In the genomic region with DNA sequence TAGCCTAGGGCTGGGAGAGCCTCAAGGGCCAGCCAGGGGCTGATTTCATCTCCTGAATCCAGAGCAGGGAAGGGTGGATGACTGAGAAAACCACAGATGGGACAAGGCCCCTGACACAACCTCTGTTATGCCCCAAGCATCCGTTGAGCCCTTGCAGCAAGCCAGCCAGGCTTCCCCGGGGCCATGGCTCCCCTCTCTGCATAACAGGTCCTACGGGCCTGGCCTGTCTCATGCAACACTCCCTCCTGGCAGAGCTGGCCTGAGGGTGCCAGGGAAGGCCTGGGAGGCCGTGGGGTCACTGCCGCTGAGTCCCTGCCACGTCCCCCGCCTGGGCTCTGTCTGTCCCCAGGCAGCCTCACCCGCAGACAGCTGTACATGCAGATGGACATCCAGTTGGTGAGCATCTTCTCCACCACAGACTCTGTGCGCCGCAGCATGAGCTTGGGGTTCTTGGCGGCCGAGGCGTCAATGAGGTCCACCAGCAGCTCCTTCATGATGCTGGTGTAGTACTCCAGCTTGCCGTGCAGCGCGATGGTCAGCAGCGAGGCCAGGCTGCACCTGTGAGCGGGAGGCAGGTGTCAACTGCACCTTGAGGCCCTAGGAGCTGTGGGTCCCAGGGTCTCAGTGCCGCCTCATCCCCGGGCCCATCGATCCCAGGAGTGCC, we compare ENCODE assay signal across 25 cellular contexts. TPM values are rescaled to one million over a fixed set of nuclear protein-coding genes. Genes with fewer than 3 reads are reported as not detected.
DNase-seq lines count a peak whose midpoint lies in the region; ATAC-seq, FAIRE-seq and TF ChIP-seq lines count a peak whose summit lies in the region.
"Had no signal": no experiment of that assay in that cellular context is flagged by ENCODE, and none has a peak within 500 bp of the region (broad histone marks: within the 10 kb centered on the region; RNA-seq: fewer than 3 reads in every experiment).

No MANE protein-coding gene starts in this region.

- TF ChIP-seq CTCF in SK-N-SH (IDR thresholded peaks at IDR 0.05) (no peak), WTC11 (IDR thresholded peaks at IDR 0.05) (no peak), nephron (IDR thresholded peaks at IDR 0.05; ENCODE audit: unreplicated experiment in 3 of 3) (no peak), tibial artery (IDR thresholded peaks at IDR 0.05) (no peak), left lung (IDR thresholded peaks at IDR 0.05) (no peak)

- no peak for FAIRE-seq in GM12891 (lab: Jason Lieb, UNC)

- no peak overlapping the region for H3K4me2 ChIP-seq in SK-N-SH

- H3K36me3 ChIP-seq in SK-N-SH (replicated peaks in 1 of 2; ENCODE audit: control insufficient read depth in 1 of 2, insufficient read depth in 2 of 2, low read length in 1 of 2) (no peaks in the 10 kb centered on the region), tibial artery (peaks cover 42 to 75% (median 70%) of the 10 kb centered on the region in 3 donors), left lung (peaks cover 0 to 98% of the 10 kb centered on the region in 2 donors)

- H3K9me3 Mint-ChIP-seq in WTC11: no peaks in the 10 kb centered on the region
- H3K9me3 Mint-ChIP-seq in nephron: no peaks in the 10 kb centered on the region
- H3K9me3 Mint-ChIP-seq: activated CD4-positive, alpha-beta T cell treated with anti-CD3 and anti-CD28 coated beads, Interleukin-2, amount 10 ng/mL, durations not matched to agents 7 days and 5 days; activated naive CD4-positive, alpha-beta T cell treated with anti-CD3 and anti-CD28 coated beads, Interleukin-2, amount 50 U/mL, for 72 hours had no signal

- H3K27me3 ChIP-seq in SK-N-SH (ENCODE audit: insufficient read depth) (no peaks in the 10 kb centered on the region), tibial artery (no peaks in the 10 kb centered on the region), left lung (no peaks in the 10 kb centered on the region)

- intact Hi-C loops in tibial artery (cut with DNase I; ENCODE audit: low total_unique reads): no loop called here
- intact Hi-C loops in left lung (cut with DNase I): no loop called here

- H3K4me1 Mint-ChIP-seq in WTC11 (peaks cover 5% of the 10 kb centered on the region), nephron (peaks cover 39% of the 10 kb centered on the region)
- H3K4me1 Mint-ChIP-seq: activated CD4-positive, alpha-beta T cell treated with anti-CD3 and anti-CD28 coated beads, Interleukin-2, amount 10 ng/mL, durations not matched to agents 7 days and 5 days had no signal

- H3K27ac ChIP-seq in SK-N-SH (ENCODE audit: low read depth in 2 of 2, low read length in 1 of 2): no peak overlapping the region
- H3K27ac ChIP-seq in tibial artery: peak overlapping the region; percentile 71 to 90
- H3K27ac ChIP-seq in left lung: peak overlapping the region in 1 of 2 donors; percentile 28
- H3K27ac ChIP-seq: 22Rv1, HL-60, RWPE1 had no signal

- DNase-seq in SK-N-SH (peak; percentile 55), WTC11 (ENCODE audit: low spot score) (no peak), tibial artery (no peak), left lung (no peak), GM12891 (ENCODE audit: insufficient read length, low spot score) (no peak)
- DNase-seq in activated CD4-positive, alpha-beta T cell treated with anti-CD3 and anti-CD28 coated beads for 48 hours: no peak
- DNase-seq: activated CD4-positive, alpha-beta T cell treated with anti-CD3 and anti-CD28 coated beads, Interleukin-2, amount 10 ng/mL, durations not matched to agents 7 days and 5 days; DMS79 treated with DMSO at 0.1 percent for 48 hours; effector CD4-positive, alpha-beta T cell; IMR-90; left colon; NCI-H1417 treated with DMSO at 0.1 percent for 48 hours; NCI-H524 treated with DMSO at 0.1 percent for 48 hours; nucleus accumbens; retina; stimulated activated CD4-positive, alpha-beta T cell treated with anti-CD3 and anti-CD28 coated beads, Interleukin-15, amount 100 ng/mL, for 24 hours; SW 1271 had no signal

- TF ChIP-seq POLR2A in GM12891 (IDR thresholded peaks at IDR 0.05; ENCODE audit: low read depth, low read length): no peak

- H3K27ac Mint-ChIP-seq in WTC11 (0 out of 2 replicates have a peak overlapping the region, but pooled peaks have one; percentile 44), nephron (peak overlapping the region in 2 of 3 experiments; percentile 65 to 72)
- H3K27ac Mint-ChIP-seq: activated CD4-positive, alpha-beta T cell treated with anti-CD3 and anti-CD28 coated beads, Interleukin-2, amount 10 ng/mL, durations not matched to agents 7 days and 5 days; activated naive CD4-positive, alpha-beta T cell treated with anti-CD3 and anti-CD28 coated beads, Interleukin-2, amount 50 U/mL, for 72 hours had no signal

- no peak for TF ChIP-seq EP300 in SK-N-SH (IDR thresholded peaks at IDR 0.05; ENCODE audit: borderline replicate concordance in 1 of 2, low read depth in 1 of 2, low read length in 1 of 2)

- no peak overlapping the region for H2AFZ ChIP-seq in SK-N-SH (ENCODE audit: low read depth)

- TF ChIP-seq RAD21 in SK-N-SH (IDR thresholded peaks at IDR 0.05; ENCODE audit: low read length): no peak

- H3K9me3 ChIP-seq in SK-N-SH: no peaks in the 10 kb centered on the region
- H3K9me3 ChIP-seq in tibial artery: no peaks in the 10 kb centered on the region
- no peaks in the 10 kb centered on the region for H3K9me3 ChIP-seq in left lung

- no CpG with 5 or more reads among the region's 21 CpGs for WGBS in SK-N-SH (ENCODE audit: low lambda C conversion rate)

- no peaks in the 10 kb centered on the region for H3K9me2 ChIP-seq in SK-N-SH

- H3K4me3 ChIP-seq in SK-N-SH (ENCODE audit: low read depth in 2 of 2, low read length in 1 of 2) (no peak overlapping the region), tibial artery (no peak overlapping the region), left lung (no peak overlapping the region)

- no peak for ATAC-seq in SK-N-SH treated with all-trans-retinoic acid at 6 μM for 48 hours
- no peak for ATAC-seq in WTC11
- no peak for ATAC-seq in left lung
- ATAC-seq: activated naive CD4-positive, alpha-beta T cell treated with anti-CD3 and anti-CD28 coated beads, Interleukin-2, amount 50 U/mL, for 72 hours; left colon had no signal

- POLR2A ChIA-PET in SK-N-SH (lab: Yijun Ruan, JAX) (interaction anchor here (0.6 kb wide), 1 partner anchor 10 kb away, joined by 3 read pairs; no protein-coding TSS in a partner anchor), WTC11 (lab: Charles Lee) (no interaction called here)

- no peaks in the 10 kb centered on the region for H4K20me1 ChIP-seq in SK-N-SH (ENCODE audit: insufficient read depth)

- H3K36me3 Mint-ChIP-seq in WTC11 (peaks cover 2% of the 10 kb centered on the region; the same call in 1 of the 2 replicates), nephron (ENCODE audit: low read depth) (peaks cover 11% of the 10 kb centered on the region)
- H3K36me3 Mint-ChIP-seq: activated naive CD4-positive, alpha-beta T cell treated with anti-CD3 and anti-CD28 coated beads, Interleukin-2, amount 50 U/mL, for 72 hours had no signal

- peaks cover 5% of the 10 kb centered on the region for H3F3A ChIP-seq in SK-N-SH (replicated peaks; ENCODE audit: insufficient read depth)

- peaks cover 14 to 52% of the 10 kb centered on the region in 2 experiments for H3K4me1 ChIP-seq in SK-N-SH (ENCODE audit: control insufficient read depth in 1 of 2, insufficient read depth in 2 of 2, low read depth in 1 of 2, low read length in 1 of 2)
- H3K4me1 ChIP-seq in tibial artery: peaks cover 8 to 48% (median 35%) of the 10 kb centered on the region in 4 donors
- H3K4me1 ChIP-seq in left lung: peaks cover 23 to 33% of the 10 kb centered on the region in 2 donors

- H3K79me2 ChIP-seq in SK-N-SH (ENCODE audit: insufficient read depth): no peaks in the 10 kb centered on the region

- no peak overlapping the region for H3K9ac ChIP-seq in SK-N-SH

- CTCF ChIA-PET in SK-N-SH (lab: Yijun Ruan, JAX): interaction anchor here (0.7 to 1.7 kb wide), 6 partner anchors 8 to 125 kb away, joined by 3 to 6 read pairs (median 3); no protein-coding TSS in a partner anchor
- CTCF ChIA-PET in WTC11 (lab: Charles Lee): interaction anchor here (1.1 to 1.3 kb wide), 2 partner anchors 10 to 75 kb away, joined by 4 read pairs; no protein-coding TSS in a partner anchor

- H3K27me3 Mint-ChIP-seq in WTC11 (ENCODE audit: low read depth) (no peaks in the 10 kb centered on the region), nephron (ENCODE audit: low read depth) (no peaks in the 10 kb centered on the region)
- H3K27me3 Mint-ChIP-seq: activated CD4-positive, alpha-beta T cell treated with anti-CD3 and anti-CD28 coated beads, Interleukin-2, amount 10 ng/mL, durations not matched to agents 7 days and 5 days had no signal

- H3K4me3 Mint-ChIP-seq in WTC11: no peak overlapping the region
- H3K4me3 Mint-ChIP-seq in nephron: no peak overlapping the region
- H3K4me3 Mint-ChIP-seq: activated CD4-positive, alpha-beta T cell treated with anti-CD3 and anti-CD28 coated beads, Interleukin-2, amount 10 ng/mL, durations not matched to agents 7 days and 5 days had no signal

TF ChIP-seq in WTC11, 78 proteins besides CTCF, POLR2A, EP300 and RAD21 (continues in another document):
- TF ChIP-seq, protein P1, sequence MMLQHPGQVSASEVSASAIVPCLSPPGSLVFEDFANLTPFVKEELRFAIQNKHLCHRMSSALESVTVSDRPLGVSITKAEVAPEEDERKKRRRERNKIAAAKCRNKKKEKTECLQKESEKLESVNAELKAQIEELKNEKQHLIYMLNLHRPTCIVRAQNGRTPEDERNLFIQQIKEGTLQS (CRISPR knock-in tag; conservative IDR thresholded peaks at IDR 0.05): no peak
- no peak for TF ChIP-seq MYBL2 (CRISPR knock-in tag; IDR thresholded peaks at IDR 0.05)

TF ChIP-seq in GM12891, 5 proteins besides CTCF, POLR2A, EP300 and RAD21 (continues in another document):
- TF ChIP-seq PAX5 (IDR thresholded peaks at IDR 0.05; ENCODE audit: insufficient read depth, low read length, severe bottlenecking) (no peak), TAF1 (IDR thresholded peaks at IDR 0.05; ENCODE audit: low read depth, low read length) (no peak), POU2F2 (IDR thresholded peaks at IDR 0.05; ENCODE audit: low read depth, low read length) (no peak), SPI1 (IDR thresholded peaks at IDR 0.05; ENCODE audit: low read depth, low read length) (no peak)

RNA-seq across cellular contexts. Expression of a gene that starts 22.1 kb away (rescaled TPM):
- polyA plus RNA-seq in SK-N-SH (2012; rRNA removed): not detected in 2 replicates
- not detected in 2 replicates for polyA plus RNA-seq in SK-N-SH (2012; cell fraction: cytosol; rRNA removed)
- polyA plus RNA-seq in SK-N-SH (2012; cell fraction: nucleus; rRNA removed): not detected in 2 replicates
- total RNA-seq in WTC11 (2021) (not detected in 3 replicates), left lung (not detected)
- not detected for polyA plus RNA-seq in GM12891 (2012; ENCODE audit: low read depth, missing spikeins)
- total RNA-seq: activated CD4-positive, alpha-beta T cell treated with anti-CD3 and anti-CD28 coated beads, Interleukin-2, amount 10 ng/mL, durations not matched to agents 7 days and 5 days; activated naive CD4-positive, alpha-beta T cell treated with anti-CD3 and anti-CD28 coated beads, Interleukin-2, amount 50 U/mL, for 72 hours; cerebellum; glomerular endothelial cell; IMR-90; left colon had no signal
- polyA plus RNA-seq: IMR-90 had no signal

RNA-seq across cellular contexts. Expression of a gene that starts 36.7 kb away (rescaled TPM):
- not detected in 2 replicates for polyA plus RNA-seq in SK-N-SH (2012; rRNA removed)
- not detected in 2 replicates for polyA plus RNA-seq in SK-N-SH (2012; cell fraction: cytosol; rRNA removed)
- not detected in 2 replicates for polyA plus RNA-seq in SK-N-SH (2012; cell fraction: nucleus; rRNA removed)
- not detected in 3 replicates for total RNA-seq in WTC11 (2021)
- not detected for total RNA-seq in left lung
- polyA plus RNA-seq in GM12891 (2012; ENCODE audit: low read depth, missing spikeins): not detected
- total RNA-seq: activated CD4-positive, alpha-beta T cell treated with anti-CD3 and anti-CD28 coated beads, Interleukin-2, amount 10 ng/mL, durations not matched to agents 7 days and 5 days; activated naive CD4-positive, alpha-beta T cell treated with anti-CD3 and anti-CD28 coated beads, Interleukin-2, amount 50 U/mL, for 72 hours; cerebellum; glomerular endothelial cell; IMR-90; left colon had no signal
- polyA plus RNA-seq: IMR-90 had no signal

RNA-seq across cellular contexts. Expression of a gene that starts 41.4 kb away (rescaled TPM):
- 43.0 and 53.5 TPM in 2 replicates for polyA plus RNA-seq in SK-N-SH (2012; rRNA removed)
- 26.5 and 37.7 TPM in 2 replicates for polyA plus RNA-seq in SK-N-SH (2012; cell fraction: cytosol; rRNA removed)
- 122 and 155 TPM in 2 replicates for polyA plus RNA-seq in SK-N-SH (2012; cell fraction: nucleus; rRNA removed)
- 56.7 to 63.9 TPM (median 57.4 TPM) in 3 replicates for total RNA-seq in WTC11 (2021)
- 100 to 1,000 TPM; 198 to 259 TPM for total RNA-seq in left lung
- 0.63 TPM for polyA plus RNA-seq in GM12891 (2012; ENCODE audit: low read depth, missing spikeins)

Comparison
In these comparisons a context has a peak if more than half of its experiments do, and no peak if none do; other contexts are left out.
1. H3K27ac ChIP-seq: peak in tibial artery (2 of 2); none in SK-N-SH (0 of 2).